ENCODE assay signal across 8 cellular contexts in the genomic region with DNA sequence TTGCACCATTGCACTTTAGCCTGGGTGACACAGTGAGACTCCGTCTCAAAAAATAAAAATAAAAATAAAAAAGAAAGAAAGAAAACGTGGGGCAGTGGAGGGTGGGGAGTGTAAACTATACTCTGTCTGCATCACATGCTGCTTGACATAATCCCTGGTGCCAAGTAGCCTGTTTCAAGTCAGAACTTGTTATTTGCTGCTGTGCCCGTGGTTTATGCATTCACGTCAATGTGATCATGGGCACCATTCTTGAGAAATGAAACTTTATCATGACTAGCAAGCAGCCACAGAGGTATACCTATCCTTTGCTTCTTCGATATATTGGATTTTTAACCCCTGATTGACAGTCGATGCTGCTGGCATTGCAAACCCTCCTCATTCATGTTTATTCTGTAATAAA. TPM values are rescaled to one million over a fixed set of nuclear protein-coding genes. Genes with fewer than 3 reads are reported as not detected.
DNase-seq lines count a peak whose midpoint lies in the region; TF ChIP-seq lines count a peak whose summit lies in the region.

No MANE protein-coding gene starts in this region.

- H3K4me1 ChIP-seq in OCI-LY7 (ENCODE audit: insufficient read depth, low read length, poor library complexity, severe bottlenecking) (peaks cover 27% of the 10 kb centered on the region), esophagus (ENCODE audit: control insufficient read depth in 2 of 2, insufficient read depth in 2 of 2, low read length in 1 of 2) (no peaks in the 10 kb centered on the region), smooth muscle cell (ENCODE audit: low read depth) (peaks cover 8% of the 10 kb centered on the region), BE2C (peaks cover 2% of the 10 kb centered on the region; the same call in 1 of the 2 replicates)

- TF ChIP-seq CTCF in OCI-LY7 (conservative IDR thresholded peaks at IDR 0.05; ENCODE audit: low read length) (no peak), smooth muscle cell (IDR thresholded peaks at IDR 0.05; ENCODE audit: borderline replicate concordance, insufficient read depth, poor library complexity, severe bottlenecking) (no peak), BE2C (IDR thresholded peaks at IDR 0.05; ENCODE audit: low read depth, low read length) (no peak)

- H3K9me2 ChIP-seq in OCI-LY7 (ENCODE audit: insufficient read depth, low read length): no peaks in the 10 kb centered on the region

- POLR2A ChIA-PET in OCI-LY7 (lab: Charles Lee): no interaction called here

- no peaks in the 10 kb centered on the region for H4K20me1 ChIP-seq in OCI-LY7 (ENCODE audit: insufficient read depth, low read length)
- no peaks in the 10 kb centered on the region for H4K20me1 ChIP-seq in smooth muscle cell (ENCODE audit: low read depth)

- H3K4me2 ChIP-seq in OCI-LY7 (ENCODE audit: low read length) (peak overlapping the region; percentile 60), smooth muscle cell (peak overlapping the region; percentile 83)

- peak overlapping the region; percentile 41 for H3K4me3 ChIP-seq in OCI-LY7 (ENCODE audit: low read depth, low read length, poor library complexity, severe bottlenecking)
- H3K4me3 ChIP-seq in esophagus (ENCODE audit: low read depth in 1 of 2, low read length in 2 of 2): no peak overlapping the region
- H3K4me3 ChIP-seq in smooth muscle cell: peak overlapping the region; percentile 39
- H3K4me3 ChIP-seq in BE2C (ENCODE audit: low read depth, low read length): no peak overlapping the region

- peak; percentile 37 for DNase-seq in activated CD4-positive, alpha-beta T cell treated with anti-CD3 and anti-CD28 coated beads for 48 hours
- DNase-seq in activated CD4-positive, alpha-beta T cell treated with anti-CD3 and anti-CD28 coated beads for 4 hours: no peak
- no peak for DNase-seq in OCI-LY7 (ENCODE audit: low spot score)
- DNase-seq in smooth muscle cell (lab: John Stamatoyannopoulos, UW; ENCODE audit: unreplicated experiment): no peak
- no peak for DNase-seq in SHP77 treated with DMSO at 0.1 percent for 48 hours (lab: John Stamatoyannopoulos, UW)
- no peak for DNase-seq in NCI-H345 treated with DMSO at 0.1 percent for 48 hours (lab: John Stamatoyannopoulos, UW; ENCODE audit: unreplicated experiment)
- DNase-seq in BE2C: no peak

- 42 to 53% methylated on average over 6 of the region's 6 CpGs for WGBS in esophagus, 2 donors
- 84% methylated on average over 6 of the region's 6 CpGs for WGBS in smooth muscle cell (ENCODE audit: low lambda C conversion rate)

- H3K27me3 ChIP-seq in esophagus (ENCODE audit: control insufficient read depth in 1 of 2, insufficient read depth in 2 of 2, low read length in 2 of 2): no peaks in the 10 kb centered on the region
- no peaks in the 10 kb centered on the region for H3K27me3 ChIP-seq in smooth muscle cell (ENCODE audit: low read depth)
- H3K27me3 ChIP-seq in BE2C: no peaks in the 10 kb centered on the region

- no TSS peak for BruUV-seq in OCI-LY7 (replicated peaks; lab: Mats Ljungman, UMichigan)

- no peak overlapping the region for H3K27ac ChIP-seq in OCI-LY7 (ENCODE audit: low read depth, low read length, poor library complexity, severe bottlenecking)
- H3K27ac ChIP-seq in esophagus (ENCODE audit: low read depth in 2 of 2, low read length in 1 of 2): peak overlapping the region; percentile 39 to 52
- H3K27ac ChIP-seq in smooth muscle cell (ENCODE audit: low read depth): no peak overlapping the region

- peaks cover 3% of the 10 kb centered on the region for H3F3A ChIP-seq in smooth muscle cell (ENCODE audit: low read depth)

- no peaks in the 10 kb centered on the region for H3K9me3 ChIP-seq in OCI-LY7 (ENCODE audit: low read length)
- H3K9me3 ChIP-seq in esophagus (ENCODE audit: control insufficient read depth in 2 of 2, insufficient read depth in 1 of 2, low read depth in 1 of 2, low read length in 1 of 2): no peaks in the 10 kb centered on the region
- no peaks in the 10 kb centered on the region for H3K9me3 ChIP-seq in smooth muscle cell (replicated peaks; ENCODE audit: low read depth)
- no peaks in the 10 kb centered on the region for H3K9me3 ChIP-seq in BE2C

- intact Hi-C loops in OCI-LY7 (cut with micrococcal nuclease; ENCODE audit: unreplicated experiment): no loop called here

- H3K79me2 ChIP-seq in OCI-LY7 (ENCODE audit: insufficient read depth, low read depth, low read length): peaks cover 10% of the 10 kb centered on the region
- H3K79me2 ChIP-seq in smooth muscle cell (ENCODE audit: low read depth): peaks cover 10% of the 10 kb centered on the region

- no peak overlapping the region for H3K9ac ChIP-seq in smooth muscle cell (ENCODE audit: low read depth)

- H3K36me3 ChIP-seq in OCI-LY7 (ENCODE audit: insufficient read depth, low read length): no peaks in the 10 kb centered on the region
- H3K36me3 ChIP-seq in esophagus (ENCODE audit: control insufficient read depth in 2 of 2, insufficient read depth in 2 of 2, low read length in 1 of 2): no peaks in the 10 kb centered on the region
- H3K36me3 ChIP-seq in smooth muscle cell (ENCODE audit: low read depth): no peaks in the 10 kb centered on the region
- no peaks in the 10 kb centered on the region for H3K36me3 ChIP-seq in BE2C

- peak overlapping the region; percentile 83; the same call in 1 of the 2 replicates for H2AFZ ChIP-seq in OCI-LY7 (ENCODE audit: low read length)
- H2AFZ ChIP-seq in smooth muscle cell (ENCODE audit: low read depth): peak overlapping the region; percentile 70

- CTCF ChIA-PET in OCI-LY7 (lab: Charles Lee; ENCODE audit: unreplicated experiment): interaction anchor here (0.6 to 1.0 kb wide), 2 partner anchors 44 to 146 kb away, joined by 3 to 5 read pairs; no protein-coding TSS in a partner anchor

RNA-seq across cellular contexts. Expression of gene SMU1, which starts 4.1 kb away (rescaled TPM):
- total RNA-seq in OCI-LY7 (2014; rRNA removed; shearing (Covaris generic)): 20.0 and 22.0 TPM in 2 replicates
- total RNA-seq in OCI-LY7 (2022) (26.7 and 27.9 TPM in 2 replicates), smooth muscle cell (17.4 and 18.8 TPM in 2 replicates)
- polyA plus RNA-seq in esophagus (1 to 10 TPM; 4.8 to 8.5 TPM), smooth muscle cell (13.7 and 15.1 TPM in 2 replicates)
- 11.1 TPM for polyA plus RNA-seq in BE2C (2012; ENCODE audit: insufficient read depth, insufficient read length, low read depth)

RNA-seq across cellular contexts. Expression of gene DNAJA1, which starts 55.5 kb away (rescaled TPM):
- 110 and 136 TPM in 2 replicates for total RNA-seq in OCI-LY7 (2014; rRNA removed; shearing (Covaris generic))
- total RNA-seq in OCI-LY7 (2022) (65.3 and 109 TPM in 2 replicates), smooth muscle cell (151 and 161 TPM in 2 replicates)
- polyA plus RNA-seq in esophagus (10 to 100 TPM; 25.8 to 45.7 TPM), smooth muscle cell (141 and 152 TPM in 2 replicates)
- 159 TPM for polyA plus RNA-seq in BE2C (2012; ENCODE audit: insufficient read depth, insufficient read length, low read depth)

Comparison
In these comparisons a context has a peak if more than half of its experiments do, and no peak if none do; other contexts are left out.
1. H3K27ac ChIP-seq: peak in esophagus (2 of 2); none in OCI-LY7 (single experiment) and smooth muscle cell (single experiment).
2. H3K4me3 ChIP-seq: peak in OCI-LY7 (single experiment) and smooth muscle cell (single experiment); none in esophagus (0 of 2) and BE2C (single experiment).